Comparison of ENCODE assay signal across 8 cellular contexts in the genomic region with DNA sequence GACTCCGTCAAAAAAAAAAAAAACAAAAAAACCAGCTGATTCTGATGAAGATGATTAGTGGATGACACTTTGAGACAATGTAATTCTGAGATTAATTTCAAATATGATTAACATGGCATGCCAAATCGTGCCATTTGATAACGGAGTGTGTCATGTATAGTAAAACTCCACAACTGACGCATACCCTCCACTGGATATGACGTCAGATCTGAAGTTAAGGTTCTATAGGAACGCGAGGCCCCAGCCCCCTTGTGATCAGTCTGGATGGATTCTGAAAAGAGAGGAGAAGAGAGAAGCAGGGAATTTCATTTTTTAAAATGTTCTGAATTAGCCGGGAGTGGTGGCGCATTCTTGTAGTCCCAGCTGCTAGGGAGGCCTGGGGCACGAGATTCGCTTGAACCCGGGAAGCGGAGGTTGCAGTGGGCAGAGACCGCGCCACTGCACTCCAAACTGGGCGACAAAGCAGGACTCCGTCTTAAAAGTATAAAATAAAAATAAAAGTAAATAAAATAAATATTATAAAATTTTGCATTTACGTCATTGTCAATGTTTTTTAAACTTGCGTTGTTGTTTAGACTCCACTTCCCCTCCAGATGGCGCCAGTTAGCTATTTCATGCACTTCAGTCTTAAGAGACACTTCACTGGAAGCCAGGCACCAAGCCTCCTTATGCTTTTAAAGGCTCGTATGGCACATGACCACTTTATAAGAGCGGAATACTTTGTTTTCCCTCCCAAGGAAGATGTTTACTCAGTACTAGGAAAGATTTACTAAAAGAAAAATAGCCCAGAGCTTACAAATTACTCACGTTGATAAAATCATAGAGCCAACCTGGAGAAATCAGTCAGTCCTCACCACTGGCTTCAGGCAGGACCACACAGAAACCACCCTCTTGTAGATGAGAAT.
DNase-seq lines count a peak whose midpoint lies in the region; ATAC-seq and FAIRE-seq lines count a peak whose summit lies in the region.

No MANE protein-coding gene starts in this region.

- H3K4me1 Mint-ChIP-seq in activated CD4-positive, alpha-beta memory T cell treated with anti-CD3 and anti-CD28 coated beads, Interleukin-2, amount 10 ng/mL, durations not matched to agents 7 days and 5 days, result no peaks in the 10 kb centered on the region
- H3K4me1 Mint-ChIP-seq in stimulated activated effector memory CD8-positive, alpha-beta T cell treated with anti-CD3 and anti-CD28 coated beads, Interleukin-12 subunit alpha, Interleukin-12 subunit beta, amount 100 ng/mL, for 72 hours, result no peaks in the 10 kb centered on the region

- peak; percentile 74 for ATAC-seq in HG03521 (IDR thresholded peaks at IDR 0.05; ENCODE audit: unreplicated experiment)
- ATAC-seq in stimulated activated effector memory CD8-positive, alpha-beta T cell treated with anti-CD3 and anti-CD28 coated beads, Interleukin-12 subunit alpha, Interleukin-12 subunit beta, amount 100 ng/mL, for 72 hours, result peak; percentile 45

- DNase-seq in NCI-H524 (lab: John Stamatoyannopoulos, UW) (peak; percentile 68 to 82), NCI-H524 treated with DMSO at 0.1 percent for 48 hours (lab: John Stamatoyannopoulos, UW) (no peak), NCI-H748 (lab: John Stamatoyannopoulos, UW; ENCODE audit: unreplicated experiment) (peak; percentile 77), mucosa of gallbladder (ENCODE audit: low spot score) (peak; percentile 73)
- peak; percentile 59 for DNase-seq in activated CD4-positive, alpha-beta memory T cell treated with anti-CD3 and anti-CD28 coated beads, Interleukin-2, amount 10 ng/mL, durations not matched to agents 7 days and 5 days
- DNase-seq in stimulated activated effector memory CD8-positive, alpha-beta T cell treated with anti-CD3 and anti-CD28 coated beads, Interleukin-12 subunit alpha, Interleukin-12 subunit beta, amount 100 ng/mL, for 72 hours (ENCODE audit: low spot score in 2 of 2), result peak; percentile 7 to 60

- no peak overlapping the region for H3K27ac Mint-ChIP-seq in activated CD4-positive, alpha-beta memory T cell treated with anti-CD3 and anti-CD28 coated beads, Interleukin-2, amount 10 ng/mL, durations not matched to agents 7 days and 5 days
- H3K27ac Mint-ChIP-seq in stimulated activated effector memory CD8-positive, alpha-beta T cell treated with anti-CD3 and anti-CD28 coated beads, Interleukin-12 subunit alpha, Interleukin-12 subunit beta, amount 100 ng/mL, for 72 hours, result no peak overlapping the region

- CTCF ChIA-PET in activated CD4-positive, alpha-beta memory T cell treated with anti-CD3 and anti-CD28 coated beads, Interleukin-2, amount 10 ng/mL, durations not matched to agents 7 days and 5 days (lab: Charles Lee), result interaction anchor here (0.7 to 2.7 kb wide), 8 partner anchors 14 to 708 kb away, joined by 3 to 21 read pairs (median 4); no protein-coding TSS in a partner anchor

- H3K4me3 Mint-ChIP-seq in activated CD4-positive, alpha-beta memory T cell treated with anti-CD3 and anti-CD28 coated beads, Interleukin-2, amount 10 ng/mL, durations not matched to agents 7 days and 5 days, result no peak overlapping the region
- no peak overlapping the region for H3K4me3 Mint-ChIP-seq in stimulated activated effector memory CD8-positive, alpha-beta T cell treated with anti-CD3 and anti-CD28 coated beads, Interleukin-12 subunit alpha, Interleukin-12 subunit beta, amount 100 ng/mL, for 72 hours

- no peaks in the 10 kb centered on the region for H3K9me3 Mint-ChIP-seq in activated CD4-positive, alpha-beta memory T cell treated with anti-CD3 and anti-CD28 coated beads, Interleukin-2, amount 10 ng/mL, durations not matched to agents 7 days and 5 days
- H3K9me3 Mint-ChIP-seq in stimulated activated effector memory CD8-positive, alpha-beta T cell treated with anti-CD3 and anti-CD28 coated beads, Interleukin-12 subunit alpha, Interleukin-12 subunit beta, amount 100 ng/mL, for 72 hours, result peaks cover 3% of the 10 kb centered on the region

- H3K36me3 Mint-ChIP-seq in activated CD4-positive, alpha-beta memory T cell treated with anti-CD3 and anti-CD28 coated beads, Interleukin-2, amount 10 ng/mL, durations not matched to agents 7 days and 5 days (ENCODE audit: low read depth), result no peaks in the 10 kb centered on the region
- H3K36me3 Mint-ChIP-seq in stimulated activated effector memory CD8-positive, alpha-beta T cell treated with anti-CD3 and anti-CD28 coated beads, Interleukin-12 subunit alpha, Interleukin-12 subunit beta, amount 100 ng/mL, for 72 hours, result no peaks in the 10 kb centered on the region

- peak; percentile 90 for FAIRE-seq in endometrium (lab: Jason Lieb, UNC)

- POLR2A ChIA-PET in activated CD4-positive, alpha-beta memory T cell treated with anti-CD3 and anti-CD28 coated beads, Interleukin-2, amount 10 ng/mL, durations not matched to agents 7 days and 5 days (lab: Charles Lee), result no interaction called here

- H3K27me3 Mint-ChIP-seq in activated CD4-positive, alpha-beta memory T cell treated with anti-CD3 and anti-CD28 coated beads, Interleukin-2, amount 10 ng/mL, durations not matched to agents 7 days and 5 days, result peaks cover 9% of the 10 kb centered on the region
